Comparison of ENCODE assay signal across 8 cellular contexts in the genomic region with DNA sequence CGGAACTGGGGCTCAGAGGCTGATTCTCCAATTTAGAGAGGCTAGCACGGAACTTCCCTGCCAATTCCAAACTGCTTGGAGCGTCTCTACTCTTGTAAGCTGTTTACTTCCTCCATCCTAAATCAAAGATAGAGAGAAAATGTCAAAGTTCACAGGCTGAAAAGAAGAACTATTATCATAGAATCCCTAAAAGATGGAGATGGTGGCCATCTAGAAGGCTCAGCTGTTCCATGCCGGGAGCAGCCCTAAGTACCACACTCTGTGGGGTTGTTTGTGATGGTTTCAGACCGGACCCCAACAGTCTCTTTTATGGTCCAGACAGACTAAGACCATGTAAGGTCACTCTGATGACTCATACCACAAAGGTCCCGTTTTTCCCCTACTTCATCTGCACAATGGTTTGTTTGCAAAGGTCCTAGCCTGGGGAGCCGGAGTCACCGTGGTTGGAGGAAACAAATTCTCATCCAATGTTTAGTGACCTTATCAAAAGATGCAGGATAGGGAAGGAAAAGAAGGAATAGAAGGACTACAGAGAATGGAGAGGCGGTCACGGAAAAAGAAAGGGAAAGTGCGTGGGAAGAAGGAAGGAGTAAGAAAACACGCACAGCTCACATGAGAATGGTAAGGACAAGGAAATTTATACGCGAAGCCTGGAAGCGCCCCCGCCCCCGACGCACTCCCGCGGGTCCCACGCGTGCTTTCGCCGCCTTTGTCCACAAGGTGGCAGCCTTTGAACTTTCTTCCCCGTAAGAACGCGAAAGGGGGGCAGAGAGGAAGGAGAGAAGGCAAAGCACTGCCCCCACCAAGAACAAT. TPM values are rescaled to one million over a fixed set of nuclear protein-coding genes. Genes with fewer than 3 reads are reported as not detected.
DNase-seq lines count a peak whose midpoint lies in the region; ATAC-seq and TF ChIP-seq lines count a peak whose summit lies in the region.

No MANE protein-coding gene starts in this region.

- H3K4me3 ChIP-seq in HUES48 (ENCODE audit: low read depth, low read length) (peak overlapping the region; percentile 94), adrenal gland (peak overlapping the region in 3 of 4 donors; percentile 69 to 84 (median 71)), right cardiac atrium (ENCODE audit: low read length) (peak overlapping the region; percentile 54)

- no peaks in the 10 kb centered on the region for H3K9me3 ChIP-seq in HUES48 (ENCODE audit: control insufficient read depth, insufficient read depth, low read length)
- H3K9me3 ChIP-seq in adrenal gland (replicated peaks in 1 of 3) = no peaks in the 10 kb centered on the region
- no peaks in the 10 kb centered on the region for H3K9me3 ChIP-seq in right cardiac atrium (ENCODE audit: control insufficient read depth, low read length)

- H3K4me1 ChIP-seq in HUES48 (ENCODE audit: control insufficient read depth, insufficient read depth, low read length) (peaks cover 16% of the 10 kb centered on the region), adrenal gland (replicated peaks in 1 of 2) (peaks cover 0 to 39% of the 10 kb centered on the region in 2 donors), right cardiac atrium (ENCODE audit: control insufficient read depth, insufficient read depth, low read length) (peaks cover 5% of the 10 kb centered on the region)

- DNase-seq in EH (ENCODE audit: low read depth) (peak; percentile 55), SK-N-DZ (ENCODE audit: low spot score) (peak; percentile 69), adrenal gland (peak; percentile 67 to 86 (median 75)), right cardiac atrium (peak; percentile 61 to 91 (median 89)), progenitor cell of endocrine pancreas (ENCODE audit: low spot score, unreplicated experiment) (peak; percentile 57)

- 9 to 10% (median 10%) methylated on average over 27 of the region's 27 CpGs for WGBS in adrenal gland, 4 donors
- WGBS in right cardiac atrium = 11% methylated on average over 27 of the region's 27 CpGs

- no peak overlapping the region for H3K9ac ChIP-seq in HUES48 (ENCODE audit: low read depth, low read length)

- H3K27me3 Mint-ChIP-seq in progenitor cell of endocrine pancreas = peaks cover 30% of the 10 kb centered on the region

- TF ChIP-seq CTCF in adrenal gland (IDR thresholded peaks at IDR 0.05) = peak; percentile 70 to 88 (median 78)
- TF ChIP-seq CTCF in progenitor cell of endocrine pancreas (IDR thresholded peaks at IDR 0.05; ENCODE audit: unreplicated experiment) = peak; percentile 88

- H3K27ac ChIP-seq in HUES48 (ENCODE audit: low read depth, low read length) (no peak overlapping the region), adrenal gland (peak overlapping the region in 2 of 5 donors; percentile 85 to 87), right cardiac atrium (ENCODE audit: low read length) (no peak overlapping the region)

- H3K4me1 Mint-ChIP-seq in progenitor cell of endocrine pancreas (ENCODE audit: low read depth) = peaks cover 13% of the 10 kb centered on the region

- ATAC-seq in right cardiac atrium = peak; percentile 67 to 75
- no peak for ATAC-seq in GM21367 (IDR thresholded peaks at IDR 0.05; ENCODE audit: unreplicated experiment)
- no peak for ATAC-seq in GM18873 (IDR thresholded peaks at IDR 0.05; ENCODE audit: low FRiP score, unreplicated experiment)

- intact Hi-C loops in adrenal gland (cut with DNase I) = loop anchor here in 1 of 2 donors (5.0 to 10.0 kb wide), 2 partner anchors 68 to 295 kb away; no protein-coding TSS in a partner anchor
- intact Hi-C loops in right cardiac atrium (cut with DNase I) = loop anchor here in 3 of 4 donors (5.0 kb wide), 1 partner anchor 295 kb away; no protein-coding TSS in a partner anchor

- no peak for TF ChIP-seq POLR2A in adrenal gland (IDR thresholded peaks at IDR 0.05)

- H3K36me3 ChIP-seq in HUES48 (ENCODE audit: control insufficient read depth, insufficient read depth, low read length) (no peaks in the 10 kb centered on the region), adrenal gland (replicated peaks in 1 of 2) (no peaks in the 10 kb centered on the region)

- peak overlapping the region; percentile 0 for H3K27ac Mint-ChIP-seq in progenitor cell of endocrine pancreas

- H3K36me3 Mint-ChIP-seq in progenitor cell of endocrine pancreas (ENCODE audit: insufficient read depth) = no peaks in the 10 kb centered on the region

- H3K27me3 ChIP-seq in HUES48 (ENCODE audit: control insufficient read depth, insufficient read depth, low read length) (peaks cover 18% of the 10 kb centered on the region), adrenal gland (no peaks in the 10 kb centered on the region), right cardiac atrium (ENCODE audit: control insufficient read depth, insufficient read depth) (no peaks in the 10 kb centered on the region)

- peak overlapping the region; percentile 96 for H3K4me3 Mint-ChIP-seq in progenitor cell of endocrine pancreas (ENCODE audit: low read depth)

- no peaks in the 10 kb centered on the region for H3K9me3 Mint-ChIP-seq in progenitor cell of endocrine pancreas (ENCODE audit: low read depth)

RNA-seq across cellular contexts. Expression of gene ANTXR1, which starts 0.5 kb away (rescaled TPM):
- 25.3 and 25.5 TPM in 2 replicates for polyA plus RNA-seq in SK-N-DZ (2014; cell fraction: cytosol; rRNA removed)
- 14.9 and 19.1 TPM in 2 replicates for polyA plus RNA-seq in SK-N-DZ (2014; cell fraction: nucleus; rRNA removed)
- total RNA-seq in adrenal gland (100 to 1,000 TPM in 6 of 8 donors, 10 to 100 TPM in 2; 81.9 to 386 (median 143) TPM), right cardiac atrium (10 to 100 TPM; 35.4 to 49.4 (median 42.3) TPM), progenitor cell of endocrine pancreas (73.4 and 77.4 TPM in 2 replicates)
- polyA plus RNA-seq in adrenal gland (100 to 1,000 TPM in 1 of 3 donors, 10 to 100 TPM in 2; 19.0 to 279 (median 33.7) TPM), right cardiac atrium (13.8 TPM)

RNA-seq across cellular contexts. Expression of gene GKN1, which starts 38.1 kb away (rescaled TPM):
- not detected in 2 replicates for polyA plus RNA-seq in SK-N-DZ (2014; cell fraction: cytosol; rRNA removed)
- not detected in 2 replicates for polyA plus RNA-seq in SK-N-DZ (2014; cell fraction: nucleus; rRNA removed)
- total RNA-seq in adrenal gland (1 to 10 TPM in 3 of 8 donors, under 1 TPM in 2, not detected in 3; 0.31 to 2.8 (median 1.5) TPM), right cardiac atrium (not detected), progenitor cell of endocrine pancreas (not detected in 2 replicates)
- polyA plus RNA-seq in adrenal gland (1 to 10 TPM in 2 of 3 donors, under 1 TPM in 1; 0.68 to 2.9 (median 1.7) TPM), right cardiac atrium (not detected)

RNA-seq across cellular contexts. Expression of gene GKN2, which starts 59.8 kb away (rescaled TPM):
- polyA plus RNA-seq in SK-N-DZ (2014; cell fraction: cytosol; rRNA removed) = not detected in 2 replicates
- not detected in 2 replicates for polyA plus RNA-seq in SK-N-DZ (2014; cell fraction: nucleus; rRNA removed)
- total RNA-seq in adrenal gland (under 1 TPM in 1 of 8 donors, not detected in 7; 0.31 TPM), right cardiac atrium (not detected), progenitor cell of endocrine pancreas (not detected in 2 replicates)
- polyA plus RNA-seq in adrenal gland (under 1 TPM in 1 of 3 donors, not detected in 2; 0.27 TPM), right cardiac atrium (not detected)

Comparison
In these comparisons a context has a peak if more than half of its experiments do, and no peak if none do; other contexts are left out.
1. ATAC-seq: peak in right cardiac atrium (2 of 2); none in GM21367 (single experiment) and GM18873 (single experiment).
2. Peak in every context shown above with its lines, with median percentiles within 50 percentile points of each other: DNase-seq and H3K4me3 ChIP-seq.